Comparison of ENCODE assay signal across 22 cellular contexts in the genomic region with DNA sequence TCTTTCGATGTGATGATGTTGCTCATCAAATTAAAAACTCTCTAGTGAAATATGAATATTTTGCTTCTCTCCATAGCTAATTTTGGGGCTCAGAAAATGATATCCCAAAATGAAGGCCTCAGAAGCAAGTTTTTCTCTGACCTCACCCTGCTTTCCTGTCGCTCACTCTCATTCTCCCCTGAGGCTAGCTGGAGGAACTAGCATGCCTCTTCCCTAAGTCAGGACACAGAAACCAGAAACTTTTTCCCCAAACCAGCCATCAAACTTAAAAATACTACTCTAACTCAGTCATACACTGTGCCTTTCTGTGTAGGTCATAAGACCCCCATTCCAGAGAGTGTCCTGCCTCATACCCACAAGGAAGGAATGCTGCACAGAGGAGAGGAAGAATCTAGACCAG.
"Had no signal": no experiment of that assay in that cellular context is flagged by ENCODE, and none has a peak within 500 bp of the region (broad histone marks: within the 10 kb centered on the region; RNA-seq: fewer than 3 reads in every experiment).

No MANE protein-coding gene starts in this region.

- H3K4me2 ChIP-seq: hepatocyte had no signal

- H3K9me3 Mint-ChIP-seq: activated naive CD8-positive, alpha-beta T cell treated with anti-CD3 and anti-CD28 coated beads, Interleukin-2, amount 10 ng/mL, durations not matched to agents 7 days and 5 days had no signal

- H3K36me3 ChIP-seq: thoracic aorta, upper lobe of right lung had no signal

- H3K4me3 Mint-ChIP-seq: activated CD4-positive, alpha-beta memory T cell treated with anti-CD3 and anti-CD28 coated beads, Interleukin-2, amount 10 ng/mL, durations not matched to agents 7 days and 5 days; activated CD8-positive, alpha-beta memory T cell treated with anti-CD3 and anti-CD28 coated beads, Interleukin-2, amount 10 ng/mL, durations not matched to agents 7 days and 5 days; activated naive CD8-positive, alpha-beta T cell treated with anti-CD3 and anti-CD28 coated beads, Interleukin-2, amount 10 ng/mL, durations not matched to agents 7 days and 5 days; dendritic cell treated with granulocyte-macrophage colony-stimulating factor and Interleukin-4, amounts not matched to agents 40 ng/mL and 50 ng/mL, for 4 days; mesothelial cell of epicardium; natural killer cell treated with Interleukin-12 subunit alpha and Interleukin-12 subunit beta and Interleukin-15 and Interleukin-18, amount 100 ng/mL, for 72 hours; stimulated activated memory B cell treated with anti-CD40 and anti-IgM and Interleukin-4, amounts not matched to agents 10 μg/mL and 1 μg/mL and 100 μg/mL, for 72 hours had no signal

- H3K27me3 Mint-ChIP-seq: activated CD4-positive, alpha-beta memory T cell treated with anti-CD3 and anti-CD28 coated beads, Interleukin-2, amount 10 ng/mL, durations not matched to agents 7 days and 5 days; activated CD8-positive, alpha-beta memory T cell treated with anti-CD3 and anti-CD28 coated beads, Interleukin-2, amount 10 ng/mL, durations not matched to agents 7 days and 5 days; dendritic cell treated with granulocyte-macrophage colony-stimulating factor and Interleukin-4, amounts not matched to agents 40 ng/mL and 50 ng/mL, for 4 days; natural killer cell treated with Interleukin-12 subunit alpha and Interleukin-12 subunit beta and Interleukin-15 and Interleukin-18, amount 100 ng/mL, for 72 hours; stimulated activated memory B cell treated with anti-CD40 and anti-IgM and Interleukin-4, amounts not matched to agents 10 μg/mL and 1 μg/mL and 100 μg/mL, for 72 hours had no signal

- H3K4me1 Mint-ChIP-seq: activated CD4-positive, alpha-beta memory T cell treated with anti-CD3 and anti-CD28 coated beads, Interleukin-2, amount 10 ng/mL, durations not matched to agents 7 days and 5 days; activated CD8-positive, alpha-beta memory T cell treated with anti-CD3 and anti-CD28 coated beads, Interleukin-2, amount 10 ng/mL, durations not matched to agents 7 days and 5 days; activated naive CD8-positive, alpha-beta T cell treated with anti-CD3 and anti-CD28 coated beads, Interleukin-2, amount 10 ng/mL, durations not matched to agents 7 days and 5 days; stimulated activated memory B cell treated with anti-CD40 and anti-IgM and Interleukin-4, amounts not matched to agents 10 μg/mL and 1 μg/mL and 100 μg/mL, for 72 hours had no signal

- H3K27me3 ChIP-seq: hepatocyte, upper lobe of right lung had no signal

- H3K4me1 ChIP-seq: upper lobe of right lung had no signal

- H3K4me3 ChIP-seq: hepatocyte, lung, thoracic aorta, upper lobe of right lung had no signal

- DNase-seq: activated CD4-positive, alpha-beta memory T cell treated with anti-CD3 and anti-CD28 coated beads, Interleukin-2, amount 10 ng/mL, durations not matched to agents 7 days and 5 days; activated CD4-positive, alpha-beta T cell treated with anti-CD3 and anti-CD28 coated beads for 4 hours; activated CD8-positive, alpha-beta memory T cell treated with anti-CD3 and anti-CD28 coated beads, Interleukin-2, amount 10 ng/mL, durations not matched to agents 7 days and 5 days; activated naive CD4-positive, alpha-beta T cell treated with Interleukin-2 at 50 U/mL for 16 hours; activated naive CD8-positive, alpha-beta T cell treated with anti-CD3 and anti-CD28 coated beads, Interleukin-2, amount 10 ng/mL, durations not matched to agents 7 days and 5 days; activated T-cell treated with anti-CD3 and anti-CD28 coated beads, Interleukin-2, amount 50 U/mL, for 1 hour; aorta; effector CD8-positive, alpha-beta T cell; stimulated activated CD4-positive, alpha-beta T cell treated with anti-CD3 and anti-CD28 coated beads, Interleukin-4, amount 100 ng/mL, for 24 hours; SW 1271; upper lobe of right lung had no signal

- ATAC-seq: activated CD8-positive, alpha-beta memory T cell treated with anti-CD3 and anti-CD28 coated beads, Interleukin-2, amount 10 ng/mL, durations not matched to agents 7 days and 5 days; left lobe of liver; natural killer cell treated with Interleukin-12 subunit alpha and Interleukin-12 subunit beta and Interleukin-15 and Interleukin-18, amount 100 ng/mL, for 72 hours; sciatic nerve; stimulated activated memory B cell treated with anti-CD40 and anti-IgM and Interleukin-4, amounts not matched to agents 10 μg/mL and 1 μg/mL and 100 μg/mL, for 72 hours; upper lobe of right lung had no signal

- H3K36me3 Mint-ChIP-seq: activated CD8-positive, alpha-beta memory T cell treated with anti-CD3 and anti-CD28 coated beads, Interleukin-2, amount 10 ng/mL, durations not matched to agents 7 days and 5 days; activated naive CD8-positive, alpha-beta T cell treated with anti-CD3 and anti-CD28 coated beads, Interleukin-2, amount 10 ng/mL, durations not matched to agents 7 days and 5 days; mesothelial cell of epicardium; stimulated activated memory B cell treated with anti-CD40 and anti-IgM and Interleukin-4, amounts not matched to agents 10 μg/mL and 1 μg/mL and 100 μg/mL, for 72 hours had no signal

- H3K79me2 ChIP-seq: hepatocyte had no signal

- H3K27ac ChIP-seq: hepatocyte, thoracic aorta, upper lobe of right lung had no signal

- FAIRE-seq: islet of Langerhans had no signal

- H2AFZ ChIP-seq: hepatocyte had no signal

- H3K27ac Mint-ChIP-seq: activated CD4-positive, alpha-beta memory T cell treated with anti-CD3 and anti-CD28 coated beads, Interleukin-2, amount 10 ng/mL, durations not matched to agents 7 days and 5 days; activated CD8-positive, alpha-beta memory T cell treated with anti-CD3 and anti-CD28 coated beads, Interleukin-2, amount 10 ng/mL, durations not matched to agents 7 days and 5 days; activated naive CD8-positive, alpha-beta T cell treated with anti-CD3 and anti-CD28 coated beads, Interleukin-2, amount 10 ng/mL, durations not matched to agents 7 days and 5 days; activated T-helper 2 cell treated with anti-CD3 and anti-CD28 coated beads, Interferon-gamma antibody, Interleukin-2, Interleukin-4, amounts not matched to agents 10 μg/mL and 5 μg/mL and 100 μg/mL, durations not matched to agents 14 hours and 24 hours and 36 hours; dendritic cell treated with granulocyte-macrophage colony-stimulating factor and Interleukin-4, amounts not matched to agents 40 ng/mL and 50 ng/mL, for 4 days; mesothelial cell of epicardium; natural killer cell treated with Interleukin-12 subunit alpha and Interleukin-12 subunit beta and Interleukin-15 and Interleukin-18, amount 100 ng/mL, for 72 hours; stimulated activated memory B cell treated with anti-CD40 and anti-IgM and Interleukin-4, amounts not matched to agents 10 μg/mL and 1 μg/mL and 100 μg/mL, for 72 hours had no signal

- H3K9me3 ChIP-seq: thoracic aorta, upper lobe of right lung had no signal
